16 cellular contexts compared by ENCODE assay signal in the genomic region with DNA sequence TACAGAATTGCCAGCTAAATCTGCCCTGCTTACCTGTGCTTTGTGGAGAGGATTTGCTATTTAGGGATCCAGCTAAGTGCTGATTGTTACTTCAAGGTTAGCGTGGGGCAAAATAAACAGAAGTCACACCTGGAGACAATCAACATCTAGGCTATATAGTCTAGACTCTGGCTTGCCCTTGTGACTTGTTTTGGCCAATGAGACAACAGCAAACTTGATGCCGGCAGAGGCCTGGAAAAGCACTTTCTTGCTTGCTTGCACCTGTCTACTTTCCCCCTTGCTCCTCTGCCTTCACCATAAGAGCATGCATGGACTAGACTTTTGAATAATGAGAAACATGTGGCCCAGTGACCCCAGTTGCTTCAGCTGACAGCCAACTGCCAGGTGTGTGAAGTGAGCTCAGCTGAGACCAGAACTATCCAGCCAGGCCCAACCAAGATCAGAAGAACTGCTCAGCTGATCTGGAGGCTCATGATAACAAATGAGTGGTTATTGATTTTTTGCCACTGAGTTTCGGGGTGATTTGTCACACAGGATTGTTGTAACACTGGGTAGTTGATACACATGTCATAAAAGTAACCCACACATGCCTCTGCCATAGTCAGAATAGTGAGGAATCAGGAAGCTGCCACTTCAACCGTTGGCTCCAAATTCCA.
"Had no signal": no experiment of that assay in that cellular context is flagged by ENCODE, and none has a peak within 500 bp of the region (broad histone marks: within the 10 kb centered on the region; RNA-seq: fewer than 3 reads in every experiment).

No MANE protein-coding gene starts in this region.

- H3K9me3 ChIP-seq: testis, uterus had no signal

- ATAC-seq: esophagus mucosa; left lobe of liver; stimulated activated naive CD8-positive, alpha-beta T cell treated with anti-CD3 and anti-CD28 coated beads, Interleukin-15, amount 100 ng/mL, for 72 hours had no signal

- H3K4me1 ChIP-seq: testis, uterus had no signal

- H3K27ac ChIP-seq: brain microvascular endothelial cell, skin epidermis, testis, uterus had no signal

- H3K4me3 ChIP-seq: skin epidermis, testis, uterus had no signal

- H3K27me3 ChIP-seq: brain microvascular endothelial cell, testis, uterus had no signal

- DNase-seq: activated CD4-positive, alpha-beta T cell treated with anti-CD3 and anti-CD28 coated beads, Interleukin-2, amount 50 U/mL, for 4 hours; activated CD4-positive, CD25-positive, alpha-beta regulatory T cell treated with anti-CD3 and anti-CD28 coated beads, Interleukin-2, amount 50 U/mL, for 72 hours; activated effector memory CD4-positive, alpha-beta T cell treated with Interleukin-2 at 50 U/mL for 16 hours; activated T-cell treated with anti-CD3 and anti-CD28 coated beads, Interleukin-2, amount 50 U/mL, for 24 hours; amniotic stem cell; brain microvascular endothelial cell; cerebellar nuclear complex; dermis blood vessel endothelial cell; nephron progenitor cell; stimulated activated CD4-positive, alpha-beta T cell treated with anti-CD3 and anti-CD28 coated beads, Interleukin-4, amount 100 ng/mL, for 4 hours; stimulated activated naive CD8-positive, alpha-beta T cell treated with anti-CD3 and anti-CD28 coated beads, Interleukin-15, amount 100 ng/mL, for 72 hours; testis; uterus had no signal
